1 cellular context compared by ENCODE assay signal in genomic region chr16:5516115-5516514, GRCh38.
A peak's percentile ranks its signal among the peaks of the same experiment; 100 is the strongest.
TF ChIP-seq lines count a peak whose summit lies in the region.

No MANE protein-coding gene starts in this region.

TF ChIP-seq in K562, 482 proteins besides CTCF, POLR2A, EP300 and RAD21 (continued from another document):
- TF ChIP-seq, protein P1, sequence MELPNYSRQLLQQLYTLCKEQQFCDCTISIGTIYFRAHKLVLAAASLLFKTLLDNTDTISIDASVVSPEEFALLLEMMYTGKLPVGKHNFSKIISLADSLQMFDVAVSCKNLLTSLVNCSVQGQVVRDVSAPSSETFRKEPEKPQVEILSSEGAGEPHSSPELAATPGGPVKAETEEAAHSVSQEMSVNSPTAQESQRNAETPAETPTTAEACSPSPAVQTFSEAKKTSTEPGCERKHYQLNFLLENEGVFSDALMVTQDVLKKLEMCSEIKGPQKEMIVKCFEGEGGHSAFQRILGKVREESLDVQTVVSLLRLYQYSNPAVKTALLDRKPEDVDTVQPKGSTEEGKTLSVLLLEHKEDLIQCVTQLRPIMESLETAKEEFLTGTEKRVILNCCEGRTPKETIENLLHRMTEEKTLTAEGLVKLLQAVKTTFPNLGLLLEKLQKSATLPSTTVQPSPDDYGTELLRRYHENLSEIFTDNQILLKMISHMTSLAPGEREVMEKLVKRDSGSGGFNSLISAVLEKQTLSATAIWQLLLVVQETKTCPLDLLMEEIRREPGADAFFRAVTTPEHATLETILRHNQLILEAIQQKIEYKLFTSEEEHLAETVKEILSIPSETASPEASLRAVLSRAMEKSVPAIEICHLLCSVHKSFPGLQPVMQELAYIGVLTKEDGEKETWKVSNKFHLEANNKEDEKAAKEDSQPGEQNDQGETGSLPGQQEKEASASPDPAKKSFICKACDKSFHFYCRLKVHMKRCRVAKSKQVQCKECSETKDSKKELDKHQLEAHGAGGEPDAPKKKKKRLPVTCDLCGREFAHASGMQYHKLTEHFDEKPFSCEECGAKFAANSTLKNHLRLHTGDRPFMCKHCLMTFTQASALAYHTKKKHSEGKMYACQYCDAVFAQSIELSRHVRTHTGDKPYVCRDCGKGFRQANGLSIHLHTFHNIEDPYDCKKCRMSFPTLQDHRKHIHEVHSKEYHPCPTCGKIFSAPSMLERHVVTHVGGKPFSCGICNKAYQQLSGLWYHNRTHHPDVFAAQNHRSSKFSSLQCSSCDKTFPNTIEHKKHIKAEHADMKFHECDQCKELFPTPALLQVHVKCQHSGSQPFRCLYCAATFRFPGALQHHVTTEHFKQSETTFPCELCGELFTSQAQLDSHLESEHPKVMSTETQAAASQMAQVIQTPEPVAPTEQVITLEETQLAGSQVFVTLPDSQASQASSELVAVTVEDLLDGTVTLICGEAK (IDR thresholded peaks at IDR 0.05): peak; percentile 94
- TF ChIP-seq, protein P1 (CRISPR knock-in tag; IDR thresholded peaks at IDR 0.05): no peak
- TF ChIP-seq ARHGAP35 (IDR thresholded peaks at IDR 0.05; ENCODE audit: partially characterized antibody) (no peak), GABPA (tag; conservative IDR thresholded peaks at IDR 0.05; ENCODE audit: low read depth) (peak; percentile 81), MTA2 (IDR thresholded peaks at IDR 0.05; ENCODE audit: low read depth) (no peak), GATAD2A (IDR thresholded peaks at IDR 0.05) (no peak), ZEB2 (IDR thresholded peaks at IDR 0.05) (peak; percentile 39; the same call in 1 of the 2 replicates), ETV1 (tag; conservative IDR thresholded peaks at IDR 0.05; ENCODE audit: low read depth) (peak; percentile 78)
- TF ChIP-seq, protein P2, sequence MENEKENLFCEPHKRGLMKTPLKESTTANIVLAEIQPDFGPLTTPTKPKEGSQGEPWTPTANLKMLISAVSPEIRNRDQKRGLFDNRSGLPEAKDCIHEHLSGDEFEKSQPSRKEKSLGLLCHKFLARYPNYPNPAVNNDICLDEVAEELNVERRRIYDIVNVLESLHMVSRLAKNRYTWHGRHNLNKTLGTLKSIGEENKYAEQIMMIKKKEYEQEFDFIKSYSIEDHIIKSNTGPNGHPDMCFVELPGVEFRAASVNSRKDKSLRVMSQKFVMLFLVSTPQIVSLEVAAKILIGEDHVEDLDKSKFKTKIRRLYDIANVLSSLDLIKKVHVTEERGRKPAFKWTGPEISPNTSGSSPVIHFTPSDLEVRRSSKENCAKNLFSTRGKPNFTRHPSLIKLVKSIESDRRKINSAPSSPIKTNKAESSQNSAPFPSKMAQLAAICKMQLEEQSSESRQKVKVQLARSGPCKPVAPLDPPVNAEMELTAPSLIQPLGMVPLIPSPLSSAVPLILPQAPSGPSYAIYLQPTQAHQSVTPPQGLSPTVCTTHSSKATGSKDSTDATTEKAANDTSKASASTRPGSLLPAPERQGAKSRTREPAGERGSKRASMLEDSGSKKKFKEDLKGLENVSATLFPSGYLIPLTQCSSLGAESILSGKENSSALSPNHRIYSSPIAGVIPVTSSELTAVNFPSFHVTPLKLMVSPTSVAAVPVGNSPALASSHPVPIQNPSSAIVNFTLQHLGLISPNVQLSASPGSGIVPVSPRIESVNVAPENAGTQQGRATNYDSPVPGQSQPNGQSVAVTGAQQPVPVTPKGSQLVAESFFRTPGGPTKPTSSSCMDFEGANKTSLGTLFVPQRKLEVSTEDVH (IDR thresholded peaks at IDR 0.05; ENCODE audit: low read depth, partially characterized antibody): peak; percentile 32
- TF ChIP-seq, protein P3, sequence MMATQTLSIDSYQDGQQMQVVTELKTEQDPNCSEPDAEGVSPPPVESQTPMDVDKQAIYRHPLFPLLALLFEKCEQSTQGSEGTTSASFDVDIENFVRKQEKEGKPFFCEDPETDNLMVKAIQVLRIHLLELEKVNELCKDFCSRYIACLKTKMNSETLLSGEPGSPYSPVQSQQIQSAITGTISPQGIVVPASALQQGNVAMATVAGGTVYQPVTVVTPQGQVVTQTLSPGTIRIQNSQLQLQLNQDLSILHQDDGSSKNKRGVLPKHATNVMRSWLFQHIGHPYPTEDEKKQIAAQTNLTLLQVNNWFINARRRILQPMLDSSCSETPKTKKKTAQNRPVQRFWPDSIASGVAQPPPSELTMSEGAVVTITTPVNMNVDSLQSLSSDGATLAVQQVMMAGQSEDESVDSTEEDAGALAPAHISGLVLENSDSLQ (IDR thresholded peaks at IDR 0.05): 0 out of 2 replicates have a peak, but pooled peaks have one; percentile 13
